Comparison of ENCODE assay signal across 1 cellular context in the genomic region with DNA sequence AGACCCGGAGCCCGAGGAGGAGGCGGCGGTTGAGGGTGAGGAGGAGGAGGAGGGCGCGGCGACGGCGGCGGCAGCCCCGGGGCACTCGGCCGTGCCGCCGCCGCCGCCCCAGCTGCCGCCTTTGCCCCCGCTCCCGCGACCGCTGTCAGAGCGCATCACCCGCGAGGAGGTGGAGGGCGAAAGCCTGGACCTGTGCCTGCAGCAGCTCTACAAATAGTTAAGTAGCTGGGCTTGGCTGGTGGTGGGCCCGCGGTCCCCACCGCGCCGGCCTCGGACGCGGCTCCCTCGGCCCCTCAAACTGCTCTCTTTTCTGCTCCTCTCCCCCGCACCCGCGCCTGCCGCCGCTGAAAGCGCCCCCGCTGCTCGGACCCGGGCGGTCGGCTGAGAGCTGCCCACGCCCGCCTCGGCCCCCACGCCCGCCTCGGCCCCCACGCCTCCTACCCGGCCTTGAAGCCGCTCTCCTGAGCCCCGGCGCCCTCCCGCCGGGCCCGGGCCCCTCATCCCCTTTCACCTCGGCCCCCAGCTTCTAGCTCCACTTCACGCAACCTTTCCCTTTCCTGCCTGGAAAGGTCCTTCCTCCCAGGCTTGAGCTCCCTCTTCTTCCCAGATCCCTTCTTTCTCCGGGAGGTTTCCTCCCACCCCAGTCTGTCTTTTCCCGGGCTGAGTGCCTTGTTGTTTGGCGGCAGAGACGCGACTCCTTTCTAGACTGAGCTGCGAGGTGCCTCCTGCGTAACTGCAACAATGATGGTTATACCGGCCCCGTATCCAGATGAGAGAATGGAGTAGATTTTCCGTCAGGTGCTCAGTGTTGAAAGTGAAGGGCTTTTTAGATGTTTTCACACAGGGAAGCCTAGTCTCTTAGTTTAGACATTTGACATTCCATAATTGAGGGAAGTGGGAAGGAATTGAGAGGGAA.
A peak's percentile ranks its signal among the peaks of the same experiment; 100 is the strongest.
TF ChIP-seq lines count a peak whose summit lies in the region.

No MANE protein-coding gene starts in this region.

TF ChIP-seq in HEK293, 187 proteins besides CTCF, POLR2A, EP300 and RAD21 (continued from another document):
- TF ChIP-seq, protein P1, sequence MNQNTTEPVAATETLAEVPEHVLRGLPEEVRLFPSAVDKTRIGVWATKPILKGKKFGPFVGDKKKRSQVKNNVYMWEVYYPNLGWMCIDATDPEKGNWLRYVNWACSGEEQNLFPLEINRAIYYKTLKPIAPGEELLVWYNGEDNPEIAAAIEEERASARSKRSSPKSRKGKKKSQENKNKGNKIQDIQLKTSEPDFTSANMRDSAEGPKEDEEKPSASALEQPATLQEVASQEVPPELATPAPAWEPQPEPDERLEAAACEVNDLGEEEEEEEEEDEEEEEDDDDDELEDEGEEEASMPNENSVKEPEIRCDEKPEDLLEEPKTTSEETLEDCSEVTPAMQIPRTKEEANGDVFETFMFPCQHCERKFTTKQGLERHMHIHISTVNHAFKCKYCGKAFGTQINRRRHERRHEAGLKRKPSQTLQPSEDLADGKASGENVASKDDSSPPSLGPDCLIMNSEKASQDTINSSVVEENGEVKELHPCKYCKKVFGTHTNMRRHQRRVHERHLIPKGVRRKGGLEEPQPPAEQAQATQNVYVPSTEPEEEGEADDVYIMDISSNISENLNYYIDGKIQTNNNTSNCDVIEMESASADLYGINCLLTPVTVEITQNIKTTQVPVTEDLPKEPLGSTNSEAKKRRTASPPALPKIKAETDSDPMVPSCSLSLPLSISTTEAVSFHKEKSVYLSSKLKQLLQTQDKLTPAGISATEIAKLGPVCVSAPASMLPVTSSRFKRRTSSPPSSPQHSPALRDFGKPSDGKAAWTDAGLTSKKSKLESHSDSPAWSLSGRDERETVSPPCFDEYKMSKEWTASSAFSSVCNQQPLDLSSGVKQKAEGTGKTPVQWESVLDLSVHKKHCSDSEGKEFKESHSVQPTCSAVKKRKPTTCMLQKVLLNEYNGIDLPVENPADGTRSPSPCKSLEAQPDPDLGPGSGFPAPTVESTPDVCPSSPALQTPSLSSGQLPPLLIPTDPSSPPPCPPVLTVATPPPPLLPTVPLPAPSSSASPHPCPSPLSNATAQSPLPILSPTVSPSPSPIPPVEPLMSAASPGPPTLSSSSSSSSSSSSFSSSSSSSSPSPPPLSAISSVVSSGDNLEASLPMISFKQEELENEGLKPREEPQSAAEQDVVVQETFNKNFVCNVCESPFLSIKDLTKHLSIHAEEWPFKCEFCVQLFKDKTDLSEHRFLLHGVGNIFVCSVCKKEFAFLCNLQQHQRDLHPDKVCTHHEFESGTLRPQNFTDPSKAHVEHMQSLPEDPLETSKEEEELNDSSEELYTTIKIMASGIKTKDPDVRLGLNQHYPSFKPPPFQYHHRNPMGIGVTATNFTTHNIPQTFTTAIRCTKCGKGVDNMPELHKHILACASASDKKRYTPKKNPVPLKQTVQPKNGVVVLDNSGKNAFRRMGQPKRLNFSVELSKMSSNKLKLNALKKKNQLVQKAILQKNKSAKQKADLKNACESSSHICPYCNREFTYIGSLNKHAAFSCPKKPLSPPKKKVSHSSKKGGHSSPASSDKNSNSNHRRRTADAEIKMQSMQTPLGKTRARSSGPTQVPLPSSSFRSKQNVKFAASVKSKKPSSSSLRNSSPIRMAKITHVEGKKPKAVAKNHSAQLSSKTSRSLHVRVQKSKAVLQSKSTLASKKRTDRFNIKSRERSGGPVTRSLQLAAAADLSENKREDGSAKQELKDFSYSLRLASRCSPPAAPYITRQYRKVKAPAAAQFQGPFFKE (tag by site-specific recombination; IDR thresholded peaks at IDR 0.05; ENCODE audit: borderline replicate concordance), result no peak
- TF ChIP-seq ZBTB8A (tag by site-specific recombination; IDR thresholded peaks at IDR 0.05) (peak; percentile 59; the same call in 1 of the 2 replicates), GLIS1 (tag by site-specific recombination; IDR thresholded peaks at IDR 0.05) (no peak), TCF7L2 (IDR thresholded peaks at IDR 0.05; ENCODE audit: borderline replicate concordance, low read depth, low read length) (no peak), ZNF48 (tag by site-specific recombination; IDR thresholded peaks at IDR 0.05) (no peak), ZBTB21 (tag by site-specific recombination; IDR thresholded peaks at IDR 0.05) (no peak), FEZF1 (tag by site-specific recombination; IDR thresholded peaks at IDR 0.05) (no peak), ZNF341 (tag by site-specific recombination; IDR thresholded peaks at IDR 0.05; ENCODE audit: low read depth) (0 out of 2 replicates have a peak, but pooled peaks have one; percentile 40), ZNF214 (tag by site-specific recombination; IDR thresholded peaks at IDR 0.05; ENCODE audit: borderline replicate concordance) (no peak), ZNF571 (tag by site-specific recombination; IDR thresholded peaks at IDR 0.05) (no peak), SP7 (tag by site-specific recombination; IDR thresholded peaks at IDR 0.05) (no peak), ZNF433 (tag by site-specific recombination; IDR thresholded peaks at IDR 0.05; ENCODE audit: low read depth) (no peak), ZNF596 (tag by site-specific recombination; IDR thresholded peaks at IDR 0.05) (no peak), ZNF19 (tag by site-specific recombination; IDR thresholded peaks at IDR 0.05; ENCODE audit: low read depth) (no peak), ZIC2 (tag by site-specific recombination; IDR thresholded peaks at IDR 0.05) (peak; percentile 49), ZNF2 (tag by site-specific recombination; IDR thresholded peaks at IDR 0.05) (no peak), ZNF664 (tag by site-specific recombination; IDR thresholded peaks at IDR 0.05) (no peak), ZFP3 (tag by site-specific recombination; IDR thresholded peaks at IDR 0.05; ENCODE audit: low read depth) (no peak), ZNF585B (tag by site-specific recombination; IDR thresholded peaks at IDR 0.05) (no peak), ZNF473 (tag by site-specific recombination; IDR thresholded peaks at IDR 0.05) (no peak), GLI4 (tag by site-specific recombination; IDR thresholded peaks at IDR 0.05) (no peak)
- TF ChIP-seq, protein P2, sequence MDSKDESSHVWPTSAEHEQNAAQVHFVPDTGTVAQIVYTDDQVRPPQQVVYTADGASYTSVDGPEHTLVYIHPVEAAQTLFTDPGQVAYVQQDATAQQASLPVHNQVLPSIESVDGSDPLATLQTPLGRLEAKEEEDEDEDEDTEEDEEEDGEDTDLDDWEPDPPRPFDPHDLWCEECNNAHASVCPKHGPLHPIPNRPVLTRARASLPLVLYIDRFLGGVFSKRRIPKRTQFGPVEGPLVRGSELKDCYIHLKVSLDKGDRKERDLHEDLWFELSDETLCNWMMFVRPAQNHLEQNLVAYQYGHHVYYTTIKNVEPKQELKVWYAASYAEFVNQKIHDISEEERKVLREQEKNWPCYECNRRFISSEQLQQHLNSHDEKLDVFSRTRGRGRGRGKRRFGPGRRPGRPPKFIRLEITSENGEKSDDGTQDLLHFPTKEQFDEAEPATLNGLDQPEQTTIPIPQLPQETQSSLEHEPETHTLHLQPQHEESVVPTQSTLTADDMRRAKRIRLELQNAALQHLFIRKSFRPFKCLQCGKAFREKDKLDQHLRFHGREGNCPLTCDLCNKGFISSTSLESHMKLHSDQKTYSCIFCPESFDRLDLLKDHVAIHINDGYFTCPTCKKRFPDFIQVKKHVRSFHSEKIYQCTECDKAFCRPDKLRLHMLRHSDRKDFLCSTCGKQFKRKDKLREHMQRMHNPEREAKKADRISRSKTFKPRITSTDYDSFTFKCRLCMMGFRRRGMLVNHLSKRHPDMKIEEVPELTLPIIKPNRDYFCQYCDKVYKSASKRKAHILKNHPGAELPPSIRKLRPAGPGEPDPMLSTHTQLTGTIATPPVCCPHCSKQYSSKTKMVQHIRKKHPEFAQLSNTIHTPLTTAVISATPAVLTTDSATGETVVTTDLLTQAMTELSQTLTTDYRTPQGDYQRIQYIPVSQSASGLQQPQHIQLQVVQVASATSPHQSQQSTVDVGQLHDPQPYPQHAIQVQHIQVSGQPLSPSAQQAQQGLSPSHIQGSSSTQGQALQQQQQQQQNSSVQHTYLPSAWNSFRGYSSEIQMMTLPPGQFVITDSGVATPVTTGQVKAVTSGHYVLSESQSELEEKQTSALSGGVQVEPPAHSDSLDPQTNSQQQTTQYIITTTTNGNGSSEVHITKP (tag by site-specific recombination; IDR thresholded peaks at IDR 0.05), result no peak
- TF ChIP-seq, protein P3, sequence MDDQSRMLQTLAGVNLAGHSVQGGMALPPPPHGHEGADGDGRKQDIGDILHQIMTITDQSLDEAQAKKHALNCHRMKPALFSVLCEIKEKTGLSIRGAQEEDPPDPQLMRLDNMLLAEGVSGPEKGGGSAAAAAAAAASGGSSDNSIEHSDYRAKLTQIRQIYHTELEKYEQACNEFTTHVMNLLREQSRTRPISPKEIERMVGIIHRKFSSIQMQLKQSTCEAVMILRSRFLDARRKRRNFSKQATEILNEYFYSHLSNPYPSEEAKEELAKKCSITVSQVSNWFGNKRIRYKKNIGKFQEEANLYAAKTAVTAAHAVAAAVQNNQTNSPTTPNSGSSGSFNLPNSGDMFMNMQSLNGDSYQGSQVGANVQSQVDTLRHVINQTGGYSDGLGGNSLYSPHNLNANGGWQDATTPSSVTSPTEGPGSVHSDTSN (CRISPR knock-in tag; IDR thresholded peaks at IDR 0.05), result peak; percentile 29; the same call in 1 of the 2 replicates
- TF ChIP-seq, protein P4, sequence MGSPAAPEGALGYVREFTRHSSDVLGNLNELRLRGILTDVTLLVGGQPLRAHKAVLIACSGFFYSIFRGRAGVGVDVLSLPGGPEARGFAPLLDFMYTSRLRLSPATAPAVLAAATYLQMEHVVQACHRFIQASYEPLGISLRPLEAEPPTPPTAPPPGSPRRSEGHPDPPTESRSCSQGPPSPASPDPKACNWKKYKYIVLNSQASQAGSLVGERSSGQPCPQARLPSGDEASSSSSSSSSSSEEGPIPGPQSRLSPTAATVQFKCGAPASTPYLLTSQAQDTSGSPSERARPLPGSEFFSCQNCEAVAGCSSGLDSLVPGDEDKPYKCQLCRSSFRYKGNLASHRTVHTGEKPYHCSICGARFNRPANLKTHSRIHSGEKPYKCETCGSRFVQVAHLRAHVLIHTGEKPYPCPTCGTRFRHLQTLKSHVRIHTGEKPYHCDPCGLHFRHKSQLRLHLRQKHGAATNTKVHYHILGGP (tag by site-specific recombination; IDR thresholded peaks at IDR 0.05), result no peak
- TF ChIP-seq, protein P5, sequence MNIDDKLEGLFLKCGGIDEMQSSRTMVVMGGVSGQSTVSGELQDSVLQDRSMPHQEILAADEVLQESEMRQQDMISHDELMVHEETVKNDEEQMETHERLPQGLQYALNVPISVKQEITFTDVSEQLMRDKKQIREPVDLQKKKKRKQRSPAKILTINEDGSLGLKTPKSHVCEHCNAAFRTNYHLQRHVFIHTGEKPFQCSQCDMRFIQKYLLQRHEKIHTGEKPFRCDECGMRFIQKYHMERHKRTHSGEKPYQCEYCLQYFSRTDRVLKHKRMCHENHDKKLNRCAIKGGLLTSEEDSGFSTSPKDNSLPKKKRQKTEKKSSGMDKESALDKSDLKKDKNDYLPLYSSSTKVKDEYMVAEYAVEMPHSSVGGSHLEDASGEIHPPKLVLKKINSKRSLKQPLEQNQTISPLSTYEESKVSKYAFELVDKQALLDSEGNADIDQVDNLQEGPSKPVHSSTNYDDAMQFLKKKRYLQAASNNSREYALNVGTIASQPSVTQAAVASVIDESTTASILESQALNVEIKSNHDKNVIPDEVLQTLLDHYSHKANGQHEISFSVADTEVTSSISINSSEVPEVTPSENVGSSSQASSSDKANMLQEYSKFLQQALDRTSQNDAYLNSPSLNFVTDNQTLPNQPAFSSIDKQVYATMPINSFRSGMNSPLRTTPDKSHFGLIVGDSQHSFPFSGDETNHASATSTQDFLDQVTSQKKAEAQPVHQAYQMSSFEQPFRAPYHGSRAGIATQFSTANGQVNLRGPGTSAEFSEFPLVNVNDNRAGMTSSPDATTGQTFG (tag by site-specific recombination; IDR thresholded peaks at IDR 0.05; ENCODE audit: borderline replicate concordance), result no peak
- TF ChIP-seq, protein P6, sequence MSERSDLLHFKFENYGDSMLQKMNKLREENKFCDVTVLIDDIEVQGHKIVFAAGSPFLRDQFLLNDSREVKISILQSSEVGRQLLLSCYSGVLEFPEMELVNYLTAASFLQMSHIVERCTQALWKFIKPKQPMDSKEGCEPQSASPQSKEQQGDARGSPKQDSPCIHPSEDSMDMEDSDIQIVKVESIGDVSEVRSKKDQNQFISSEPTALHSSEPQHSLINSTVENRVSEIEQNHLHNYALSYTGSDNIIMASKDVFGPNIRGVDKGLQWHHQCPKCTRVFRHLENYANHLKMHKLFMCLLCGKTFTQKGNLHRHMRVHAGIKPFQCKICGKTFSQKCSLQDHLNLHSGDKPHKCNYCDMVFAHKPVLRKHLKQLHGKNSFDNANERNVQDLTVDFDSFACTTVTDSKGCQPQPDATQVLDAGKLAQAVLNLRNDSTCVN (tag by site-specific recombination; optimal IDR thresholded peaks at IDR 0.05), result peak; percentile 30
- TF ChIP-seq, protein P7, sequence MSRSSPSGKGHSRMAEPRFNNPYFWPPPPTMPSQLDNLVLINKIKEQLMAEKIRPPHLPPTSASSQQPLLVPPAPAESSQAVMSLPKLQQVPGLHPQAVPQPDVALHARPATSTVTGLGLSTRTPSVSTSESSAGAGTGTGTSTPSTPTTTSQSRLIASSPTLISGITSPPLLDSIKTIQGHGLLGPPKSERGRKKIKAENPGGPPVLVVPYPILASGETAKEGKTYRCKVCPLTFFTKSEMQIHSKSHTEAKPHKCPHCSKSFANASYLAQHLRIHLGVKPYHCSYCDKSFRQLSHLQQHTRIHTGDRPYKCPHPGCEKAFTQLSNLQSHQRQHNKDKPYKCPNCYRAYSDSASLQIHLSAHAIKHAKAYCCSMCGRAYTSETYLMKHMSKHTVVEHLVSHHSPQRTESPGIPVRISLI (tag by site-specific recombination; IDR thresholded peaks at IDR 0.05), result no peak
